10 cellular contexts compared by ENCODE assay signal in the genomic region with DNA sequence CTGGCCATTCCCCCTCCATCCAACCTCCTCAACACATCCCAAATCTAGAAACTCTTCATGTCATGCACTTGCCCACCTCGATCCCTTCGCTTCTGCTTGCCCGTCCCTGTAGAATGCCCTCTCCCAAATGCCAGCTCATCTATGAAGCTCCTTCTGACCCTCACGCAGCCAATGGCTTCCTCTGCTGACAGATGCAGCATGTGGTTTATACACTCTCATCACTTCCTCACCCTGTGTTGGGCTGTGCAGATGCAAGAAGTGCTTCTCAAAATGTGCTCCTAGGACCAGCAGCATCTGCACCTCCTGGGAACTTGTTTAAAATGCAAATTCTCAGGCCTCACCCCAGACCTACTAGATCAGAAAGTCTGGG. TPM values are rescaled to one million over a fixed set of nuclear protein-coding genes. Genes with fewer than 3 reads are reported as not detected.
DNase-seq lines count a peak whose midpoint lies in the region; ATAC-seq and TF ChIP-seq lines count a peak whose summit lies in the region.
"Had no signal": no experiment of that assay in that cellular context is flagged by ENCODE, and none has a peak within 500 bp of the region (broad histone marks: within the 10 kb centered on the region; RNA-seq: fewer than 3 reads in every experiment).

No MANE protein-coding gene starts in this region.

- CTCF ChIA-PET in PC-3 (lab: Charles Lee), result no interaction called here

- H3K27ac ChIP-seq in GM23338 (ENCODE audit: low read depth) (no peak overlapping the region), PC-3 (ENCODE audit: low read length) (no peak overlapping the region), aorta (ENCODE audit: low read depth in 1 of 2, low read length in 2 of 2) (peak overlapping the region in 1 of 2 donors; percentile 50), lower lobe of right lung (no peak overlapping the region)

- H3K4me3 Mint-ChIP-seq in GM23338, result no peak overlapping the region
- H3K4me3 Mint-ChIP-seq in memory B cell, result peak overlapping the region; percentile 58

- no peak for TF ChIP-seq POLR2A in GM18505 (IDR thresholded peaks at IDR 0.05; ENCODE audit: borderline replicate concordance, extremely low read depth, insufficient read depth, insufficient read length)

- H2AFZ ChIP-seq in GM23338 (no peak overlapping the region), PC-3 (ENCODE audit: low read length) (no peak overlapping the region)

- H3K27me3 Mint-ChIP-seq in GM23338 (ENCODE audit: insufficient read depth, low read depth, poor library complexity) (peaks cover 10% of the 10 kb centered on the region), memory B cell (no peaks in the 10 kb centered on the region)

- POLR2A ChIA-PET in PC-3 (lab: Charles Lee; ENCODE audit: unreplicated experiment), result no interaction called here

- H3K9me3 ChIP-seq in PC-3 (ENCODE audit: low read length) (no peaks in the 10 kb centered on the region), aorta (ENCODE audit: control insufficient read depth, low read length) (no peaks in the 10 kb centered on the region), lower lobe of right lung (no peaks in the 10 kb centered on the region)

- H3K4me2 ChIP-seq in GM23338, result peak overlapping the region; percentile 73
- peak overlapping the region; percentile 12; the same call in 1 of the 2 replicates for H3K4me2 ChIP-seq in PC-3 (ENCODE audit: low read length)

- intact Hi-C loops in PC-3 (cut with micrococcal nuclease) (no loop called here), aorta (cut with DNase I) (no loop called here), lower lobe of right lung (cut with DNase I) (no loop called here)

- H3K9ac ChIP-seq in PC-3 (ENCODE audit: low read length), result no peak overlapping the region

- no peak for DNase-seq in GM23338 (ENCODE audit: low spot score)
- DNase-seq in PC-3, result no peak
- DNase-seq in memory B cell (ENCODE audit: low spot score in 2 of 2), result no peak
- DNase-seq in hepatic stellate cell (ENCODE audit: low spot score), result no peak
- no peak for DNase-seq in KG1 (lab: John Stamatoyannopoulos, UW)
- DNase-seq in aorta, result no peak
- DNase-seq in lower lobe of right lung, result no peak
- DNase-seq: stimulated activated CD4-positive, alpha-beta T cell treated with anti-CD3 and anti-CD28 coated beads, Interleukin-4, amount 100 ng/mL, for 1 hour; T-helper 9 cell had no signal

- no peaks in the 10 kb centered on the region for H3K9me3 Mint-ChIP-seq in GM23338
- no peaks in the 10 kb centered on the region for H3K9me3 Mint-ChIP-seq in memory B cell

- no TSS peak for BruUV-seq in PC-3 (replicated peaks; lab: Mats Ljungman, UMichigan)

- TF ChIP-seq CTCF in GM23338 (conservative IDR thresholded peaks at IDR 0.05; ENCODE audit: low read depth in 2 of 2) (no peak), PC-3 (conservative IDR thresholded peaks at IDR 0.05; ENCODE audit: low read depth, low read length) (no peak), lower lobe of right lung (IDR thresholded peaks at IDR 0.05) (no peak)

- H4K20me1 ChIP-seq in GM23338 (replicated peaks; ENCODE audit: insufficient read depth) (no peaks in the 10 kb centered on the region), PC-3 (ENCODE audit: low read length) (no peaks in the 10 kb centered on the region)

- H3F3A ChIP-seq in GM23338 (replicated peaks; ENCODE audit: low read depth), result no peaks in the 10 kb centered on the region
- no peaks in the 10 kb centered on the region for H3F3A ChIP-seq in PC-3 (ENCODE audit: low read length, unreplicated experiment)

- no peaks in the 10 kb centered on the region; the same call in 2 of the 3 replicates for H3K36me3 Mint-ChIP-seq in GM23338 (ENCODE audit: low read depth)
- no peaks in the 10 kb centered on the region for H3K36me3 Mint-ChIP-seq in memory B cell

- H3K9me2 ChIP-seq in GM23338 (ENCODE audit: insufficient read depth) (no peaks in the 10 kb centered on the region), PC-3 (replicated peaks; ENCODE audit: low read length) (no peaks in the 10 kb centered on the region)

- H3K4me1 Mint-ChIP-seq in GM23338, result peaks cover 66% of the 10 kb centered on the region
- peaks cover 15% of the 10 kb centered on the region for H3K4me1 Mint-ChIP-seq in memory B cell

- no peak overlapping the region for H3K4me3 ChIP-seq in GM23338
- no peak overlapping the region for H3K4me3 ChIP-seq in PC-3 (ENCODE audit: low read length)
- H3K4me3 ChIP-seq in aorta (ENCODE audit: low read length in 2 of 2), result no peak overlapping the region
- no peak overlapping the region for H3K4me3 ChIP-seq in lower lobe of right lung

- H3K79me2 ChIP-seq in GM23338 (replicated peaks; ENCODE audit: insufficient read depth), result no peaks in the 10 kb centered on the region; the same call in 1 of the 2 replicates
- no peaks in the 10 kb centered on the region for H3K79me2 ChIP-seq in PC-3 (ENCODE audit: low read length)

- peak; percentile 51 for ATAC-seq in GM18505 (IDR thresholded peaks at IDR 0.05; ENCODE audit: unreplicated experiment)
- no peak for ATAC-seq in GM23338
- no peak for ATAC-seq in PC-3
- peak; percentile 81 for ATAC-seq in memory B cell (ENCODE audit: low read depth)
- no peak for ATAC-seq in aorta (ENCODE audit: low FRiP score)
- ATAC-seq in lower lobe of right lung, result no peak

- no peaks in the 10 kb centered on the region for H3K27me3 ChIP-seq in GM23338 (ENCODE audit: insufficient read depth)
- H3K27me3 ChIP-seq in PC-3 (ENCODE audit: low read length), result peaks cover 42% of the 10 kb centered on the region
- H3K27me3 ChIP-seq in aorta (ENCODE audit: control insufficient read depth in 1 of 2, insufficient read depth in 2 of 2, low read length in 1 of 2), result no peaks in the 10 kb centered on the region
- H3K27me3 ChIP-seq in lower lobe of right lung (ENCODE audit: low read depth), result no peaks in the 10 kb centered on the region

- no peaks in the 10 kb centered on the region for H3K36me3 ChIP-seq in GM23338 (ENCODE audit: insufficient read depth)
- no peaks in the 10 kb centered on the region for H3K36me3 ChIP-seq in PC-3 (ENCODE audit: low read depth, low read length)
- H3K36me3 ChIP-seq in aorta (ENCODE audit: control insufficient read depth in 1 of 2, insufficient read depth in 2 of 2, low read length in 1 of 2), result no peaks in the 10 kb centered on the region
- H3K36me3 ChIP-seq in lower lobe of right lung, result no peaks in the 10 kb centered on the region

- peaks cover 61% of the 10 kb centered on the region for H3K4me1 ChIP-seq in GM23338 (ENCODE audit: insufficient read depth)
- peaks cover 29% of the 10 kb centered on the region for H3K4me1 ChIP-seq in PC-3 (ENCODE audit: insufficient read depth, low read length)
- H3K4me1 ChIP-seq in aorta (ENCODE audit: control insufficient read depth in 1 of 2, insufficient read depth in 2 of 2, low read length in 2 of 2), result peaks cover 0 to 9% of the 10 kb centered on the region in 2 donors
- peaks cover 35% of the 10 kb centered on the region for H3K4me1 ChIP-seq in lower lobe of right lung

- WGBS in aorta, 2 donors, result 82 to 85% methylated on average over 4 of the region's 4 CpGs

- no peak overlapping the region for H3K27ac Mint-ChIP-seq in GM23338
- H3K27ac Mint-ChIP-seq in memory B cell, result no peak overlapping the region

TF ChIP-seq in GM23338, 12 proteins besides CTCF, POLR2A, EP300 and RAD21:
- TF ChIP-seq, protein P1, sequence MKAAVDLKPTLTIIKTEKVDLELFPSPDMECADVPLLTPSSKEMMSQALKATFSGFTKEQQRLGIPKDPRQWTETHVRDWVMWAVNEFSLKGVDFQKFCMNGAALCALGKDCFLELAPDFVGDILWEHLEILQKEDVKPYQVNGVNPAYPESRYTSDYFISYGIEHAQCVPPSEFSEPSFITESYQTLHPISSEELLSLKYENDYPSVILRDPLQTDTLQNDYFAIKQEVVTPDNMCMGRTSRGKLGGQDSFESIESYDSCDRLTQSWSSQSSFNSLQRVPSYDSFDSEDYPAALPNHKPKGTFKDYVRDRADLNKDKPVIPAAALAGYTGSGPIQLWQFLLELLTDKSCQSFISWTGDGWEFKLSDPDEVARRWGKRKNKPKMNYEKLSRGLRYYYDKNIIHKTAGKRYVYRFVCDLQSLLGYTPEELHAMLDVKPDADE (IDR thresholded peaks at IDR 0.05), result no peak
- no peak for TF ChIP-seq STAT1 (IDR thresholded peaks at IDR 0.05; ENCODE audit: unreplicated experiment)
- TF ChIP-seq JUNB (IDR thresholded peaks at IDR 0.05; ENCODE audit: unreplicated experiment), result no peak
- TF ChIP-seq, protein P2, sequence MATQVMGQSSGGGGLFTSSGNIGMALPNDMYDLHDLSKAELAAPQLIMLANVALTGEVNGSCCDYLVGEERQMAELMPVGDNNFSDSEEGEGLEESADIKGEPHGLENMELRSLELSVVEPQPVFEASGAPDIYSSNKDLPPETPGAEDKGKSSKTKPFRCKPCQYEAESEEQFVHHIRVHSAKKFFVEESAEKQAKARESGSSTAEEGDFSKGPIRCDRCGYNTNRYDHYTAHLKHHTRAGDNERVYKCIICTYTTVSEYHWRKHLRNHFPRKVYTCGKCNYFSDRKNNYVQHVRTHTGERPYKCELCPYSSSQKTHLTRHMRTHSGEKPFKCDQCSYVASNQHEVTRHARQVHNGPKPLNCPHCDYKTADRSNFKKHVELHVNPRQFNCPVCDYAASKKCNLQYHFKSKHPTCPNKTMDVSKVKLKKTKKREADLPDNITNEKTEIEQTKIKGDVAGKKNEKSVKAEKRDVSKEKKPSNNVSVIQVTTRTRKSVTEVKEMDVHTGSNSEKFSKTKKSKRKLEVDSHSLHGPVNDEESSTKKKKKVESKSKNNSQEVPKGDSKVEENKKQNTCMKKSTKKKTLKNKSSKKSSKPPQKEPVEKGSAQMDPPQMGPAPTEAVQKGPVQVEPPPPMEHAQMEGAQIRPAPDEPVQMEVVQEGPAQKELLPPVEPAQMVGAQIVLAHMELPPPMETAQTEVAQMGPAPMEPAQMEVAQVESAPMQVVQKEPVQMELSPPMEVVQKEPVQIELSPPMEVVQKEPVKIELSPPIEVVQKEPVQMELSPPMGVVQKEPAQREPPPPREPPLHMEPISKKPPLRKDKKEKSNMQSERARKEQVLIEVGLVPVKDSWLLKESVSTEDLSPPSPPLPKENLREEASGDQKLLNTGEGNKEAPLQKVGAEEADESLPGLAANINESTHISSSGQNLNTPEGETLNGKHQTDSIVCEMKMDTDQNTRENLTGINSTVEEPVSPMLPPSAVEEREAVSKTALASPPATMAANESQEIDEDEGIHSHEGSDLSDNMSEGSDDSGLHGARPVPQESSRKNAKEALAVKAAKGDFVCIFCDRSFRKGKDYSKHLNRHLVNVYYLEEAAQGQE (IDR thresholded peaks at IDR 0.05; ENCODE audit: unreplicated experiment), result no peak

RNA-seq across cellular contexts. Expression of a gene that starts 51.7 kb away (rescaled TPM):
- total RNA-seq in GM23338 (2014; rRNA removed; shearing (Covaris generic)), result 25.4 and 26.8 TPM in 2 replicates
- polyA plus RNA-seq in GM23338 (2016; fragmentation: Nextera tagmentation; extraction: Ambion mirVana) (8.0 and 11.0 TPM in 2 replicates), aorta (1 to 10 TPM in 1 of 2 donors, under 1 TPM in 1; under 0.01 to 1.0 TPM)
- total RNA-seq in PC-3 (2014; rRNA removed) (0.04 TPM in 1 of 2 replicates, not detected in the other), aorta (1 to 10 TPM in 1 of 2 donors, under 1 TPM in 1; 0.81 to 4.9 TPM), lower lobe of right lung (0.71 TPM)

Comparison
In these comparisons a context has a peak if more than half of its experiments do, and no peak if none do; other contexts are left out.
1. ATAC-seq: peak in GM18505 (single experiment) and memory B cell (single experiment); none in GM23338 (single experiment), PC-3 (single experiment), aorta (single experiment) and lower lobe of right lung (0 of 2).